In genomic region chr1:241998412-241998921, GRCh38 we compare ENCODE assay signal across 1 cellular context.
TF ChIP-seq lines count a peak whose summit lies in the region.

No MANE protein-coding gene starts in this region.

TF ChIP-seq in HCT116, 20 proteins besides CTCF, POLR2A, EP300 and RAD21 (continued from another document):
- TF ChIP-seq ZBTB33 (IDR thresholded peaks at IDR 0.05; ENCODE audit: extremely low read depth, insufficient replicate concordance, low read length), result peak; percentile 17
- no peak for TF ChIP-seq ATF3 (IDR thresholded peaks at IDR 0.05)
TF ChIP-seq in HCT116: peak in this region for 10.
